31 cellular contexts compared by ENCODE assay signal in genomic region chr14:21248739-21249411, GRCh38. TPM values are rescaled to one million over a fixed set of nuclear protein-coding genes. Genes with fewer than 3 reads are reported as not detected.
DNase-seq lines count a peak whose midpoint lies in the region; FAIRE-seq and TF ChIP-seq lines count a peak whose summit lies in the region.
"Had no signal": no experiment of that assay in that cellular context is flagged by ENCODE, and none has a peak within 500 bp of the region (broad histone marks: within the 10 kb centered on the region; RNA-seq: fewer than 3 reads in every experiment).

No MANE protein-coding gene starts in this region.

- H3K9me3 Mint-ChIP-seq in astrocyte (ENCODE audit: unreplicated experiment): no peaks in the 10 kb centered on the region
- H3K9me3 Mint-ChIP-seq: IgD-negative memory B cell; T-helper 1 cell treated with Interleukin-12 subunit alpha and Interleukin-12 subunit beta and Interleukin-4 antibody, amounts not matched to agents 30 μg/mL and 1 μg/mL, for 36 hours; type B pancreatic cell had no signal

- TF ChIP-seq CTCF in cardiac muscle cell (IDR thresholded peaks at IDR 0.05; ENCODE audit: low read depth, low read length) (no peak), astrocyte (IDR thresholded peaks at IDR 0.05; ENCODE audit: insufficient read depth, low read depth, low read length) (no peak), adrenal gland (IDR thresholded peaks at IDR 0.05) (no peak), smooth muscle cell (IDR thresholded peaks at IDR 0.05; ENCODE audit: borderline replicate concordance, insufficient read depth, poor library complexity, severe bottlenecking) (no peak)

- H3K79me2 ChIP-seq in GM23248 (ENCODE audit: insufficient read depth): peaks cover 100% of the 10 kb centered on the region
- H3K79me2 ChIP-seq in astrocyte (ENCODE audit: insufficient read depth, low read length): peaks cover 100% of the 10 kb centered on the region
- H3K79me2 ChIP-seq in trophoblast cell (ENCODE audit: control insufficient read depth, insufficient read depth, low read length, poor library complexity): peaks cover 24% of the 10 kb centered on the region
- peaks cover 100% of the 10 kb centered on the region for H3K79me2 ChIP-seq in smooth muscle cell (ENCODE audit: low read depth)

- no peak overlapping the region for H4K8ac ChIP-seq in trophoblast cell (ENCODE audit: low read depth, low read length)

- in situ Hi-C loops in GM23248 (cut with MboI): no loop called here

- H3K36me3 Mint-ChIP-seq in astrocyte (ENCODE audit: low read depth, unreplicated experiment): peaks cover 23% of the 10 kb centered on the region

- H3K4me3 ChIP-seq in cardiac muscle cell (no peak overlapping the region), GM23248 (no peak overlapping the region), astrocyte (ENCODE audit: insufficient read depth, low read depth, low read length) (no peak overlapping the region), trophoblast cell (ENCODE audit: low read depth, low read length) (no peak overlapping the region), adrenal gland (no peak overlapping the region), smooth muscle cell (no peak overlapping the region)
- H3K4me3 ChIP-seq: esophagus muscularis mucosa, heart right ventricle had no signal

- H3K9me3 ChIP-seq in cardiac muscle cell (ENCODE audit: low read depth) (no peaks in the 10 kb centered on the region), GM23248 (ENCODE audit: low read depth) (no peaks in the 10 kb centered on the region), astrocyte (ENCODE audit: insufficient read depth, low read depth, low read length) (no peaks in the 10 kb centered on the region), trophoblast cell (ENCODE audit: insufficient read depth, low read depth, low read length) (no peaks in the 10 kb centered on the region), adrenal gland (replicated peaks in 1 of 3) (no peaks in the 10 kb centered on the region), smooth muscle cell (replicated peaks; ENCODE audit: low read depth) (no peaks in the 10 kb centered on the region)
- H3K9me3 ChIP-seq: esophagus muscularis mucosa, heart right ventricle, SK-N-SH had no signal

- H3K9me2 ChIP-seq in GM23248 (ENCODE audit: insufficient read depth): no peaks in the 10 kb centered on the region
- H3K9me2 ChIP-seq: SK-N-SH had no signal

- peaks cover 16% of the 10 kb centered on the region for H3K4me1 Mint-ChIP-seq in astrocyte (ENCODE audit: low read depth, unreplicated experiment)

- no peak overlapping the region for H2AK5ac ChIP-seq in trophoblast cell (ENCODE audit: low read length)

- WGBS in GM23248 (ENCODE audit: low coverage in 1 of 2, low lambda C conversion rate in 2 of 2, missing lambda C conversion rate in 2 of 2), 2 experiments: 93 to 94% methylated on average over 8 of the region's 8 CpGs
- no CpG with 5 or more reads among the region's 8 CpGs for WGBS in trophoblast cell (ENCODE audit: extremely low coverage, insufficient coverage, insufficient read length)
- WGBS in adrenal gland, 4 donors: 81 to 86% (median 84%) methylated on average over 8 of the region's 8 CpGs
- 97% methylated on average over 8 of the region's 8 CpGs for WGBS in smooth muscle cell (ENCODE audit: low lambda C conversion rate)

- H3K36me3 ChIP-seq in cardiac muscle cell (peaks cover 32% of the 10 kb centered on the region), GM23248 (ENCODE audit: low read depth) (peaks cover 71% of the 10 kb centered on the region), astrocyte (ENCODE audit: insufficient read depth, low read length) (peaks cover 55% of the 10 kb centered on the region), trophoblast cell (ENCODE audit: control insufficient read depth in 1 of 2, insufficient read depth in 2 of 2, low read length in 2 of 2) (peaks cover 41 to 44% of the 10 kb centered on the region in 2 experiments), adrenal gland (replicated peaks in 1 of 2) (peaks cover 0 to 48% of the 10 kb centered on the region in 2 donors), smooth muscle cell (ENCODE audit: low read depth) (peaks cover 9% of the 10 kb centered on the region)

- peak overlapping the region; percentile 41 for H3K27ac Mint-ChIP-seq in astrocyte (ENCODE audit: unreplicated experiment)
- H3K27ac Mint-ChIP-seq: endodermal cell; T-helper 1 cell treated with Interleukin-12 subunit alpha and Interleukin-12 subunit beta and Interleukin-4 antibody, amounts not matched to agents 30 μg/mL and 1 μg/mL, for 36 hours had no signal

- peaks cover 30% of the 10 kb centered on the region for H4K20me1 ChIP-seq in GM23248 (ENCODE audit: insufficient read depth)
- peaks cover 100% of the 10 kb centered on the region for H4K20me1 ChIP-seq in astrocyte (ENCODE audit: insufficient read depth, low read length)
- H4K20me1 ChIP-seq in smooth muscle cell (ENCODE audit: low read depth): peaks cover 100% of the 10 kb centered on the region

- H3K4me2 ChIP-seq in GM23248 (ENCODE audit: unreplicated experiment) (no peak overlapping the region), astrocyte (ENCODE audit: low read length) (no peak overlapping the region), trophoblast cell (ENCODE audit: low read length) (no peak overlapping the region), smooth muscle cell (no peak overlapping the region)
- H3K4me2 ChIP-seq: SK-N-SH had no signal

- no peak for FAIRE-seq in astrocyte (lab: Jason Lieb, UNC)
- FAIRE-seq: TTC549 had no signal

- no peak overlapping the region for H4K91ac ChIP-seq in trophoblast cell (ENCODE audit: low read depth, low read length)

- no peak overlapping the region for H3K18ac ChIP-seq in trophoblast cell (ENCODE audit: low read length)

- H3K4me1 ChIP-seq in cardiac muscle cell (ENCODE audit: low read depth) (no peaks in the 10 kb centered on the region), GM23248 (ENCODE audit: insufficient read depth) (peaks cover 4% of the 10 kb centered on the region; the same call in 1 of the 2 replicates), astrocyte (ENCODE audit: insufficient read depth, low read length) (peaks cover 7% of the 10 kb centered on the region), trophoblast cell (ENCODE audit: control insufficient read depth in 1 of 2, insufficient read depth in 2 of 2, low read length in 2 of 2) (peaks cover 0 to 2% of the 10 kb centered on the region in 2 experiments), adrenal gland (replicated peaks in 1 of 2) (peaks cover 10 to 50% of the 10 kb centered on the region in 2 donors), smooth muscle cell (ENCODE audit: low read depth) (peaks cover 3% of the 10 kb centered on the region)

- H2BK12ac ChIP-seq in trophoblast cell (ENCODE audit: low read length): no peak overlapping the region

- H3K4ac ChIP-seq in trophoblast cell (ENCODE audit: low read depth, low read length): peak overlapping the region; percentile 99

- H3K27ac ChIP-seq in cardiac muscle cell (peak overlapping the region; percentile 60), GM23248 (no peak overlapping the region), astrocyte (ENCODE audit: low read depth, low read length) (no peak overlapping the region), trophoblast cell (ENCODE audit: low read depth, low read length) (no peak overlapping the region), adrenal gland (no peak overlapping the region), smooth muscle cell (ENCODE audit: low read depth) (no peak overlapping the region)
- H3K27ac ChIP-seq: esophagus muscularis mucosa, heart right ventricle had no signal

- intact Hi-C loops in cardiac septum (cut with DNase I) (no loop called here), adrenal gland (cut with DNase I) (loop anchor here in 1 of 2 donors (10.0 kb wide), 1 partner anchor 106 kb away; no protein-coding TSS in a partner anchor)

- H3K9ac ChIP-seq in GM23248 (no peak overlapping the region), astrocyte (ENCODE audit: low read length) (no peak overlapping the region), trophoblast cell (ENCODE audit: low read length) (no peak overlapping the region), smooth muscle cell (ENCODE audit: low read depth) (no peak overlapping the region)
- H3K9ac ChIP-seq: SK-N-SH had no signal

- no peak overlapping the region for H2BK120ac ChIP-seq in trophoblast cell (ENCODE audit: insufficient read depth, low read length, poor library complexity)

- H2BK5ac ChIP-seq in trophoblast cell (ENCODE audit: low read depth, low read length, poor library complexity): no peak overlapping the region

- no peak overlapping the region for H3K14ac ChIP-seq in trophoblast cell (ENCODE audit: low read length)

- H3F3A ChIP-seq in GM23248 (ENCODE audit: insufficient read depth) (peaks cover 73% of the 10 kb centered on the region), smooth muscle cell (ENCODE audit: low read depth) (peaks cover 49% of the 10 kb centered on the region)

- H3K27me3 ChIP-seq in cardiac muscle cell: no peaks in the 10 kb centered on the region
- H3K27me3 ChIP-seq in GM23248 (replicated peaks; ENCODE audit: insufficient read depth): no peaks in the 10 kb centered on the region
- no peaks in the 10 kb centered on the region for H3K27me3 ChIP-seq in astrocyte (ENCODE audit: insufficient read depth, low read length)
- H3K27me3 ChIP-seq in trophoblast cell (ENCODE audit: insufficient read depth, low read length): no peaks in the 10 kb centered on the region
- no peaks in the 10 kb centered on the region for H3K27me3 ChIP-seq in adrenal gland
- no peaks in the 10 kb centered on the region for H3K27me3 ChIP-seq in smooth muscle cell (ENCODE audit: low read depth)
- H3K27me3 ChIP-seq: esophagus muscularis mucosa, heart right ventricle had no signal

- no peak overlapping the region for H4K12ac ChIP-seq in trophoblast cell (ENCODE audit: low read depth, low read length)

- H2AFZ ChIP-seq in GM23248 (no peak overlapping the region), astrocyte (ENCODE audit: low read depth, low read length) (no peak overlapping the region), trophoblast cell (ENCODE audit: insufficient read depth, low read length, poor library complexity) (no peak overlapping the region), smooth muscle cell (ENCODE audit: low read depth) (no peak overlapping the region)

- H3K4me3 Mint-ChIP-seq in astrocyte (ENCODE audit: unreplicated experiment): peak overlapping the region; percentile 57
- H3K4me3 Mint-ChIP-seq: endodermal cell; T-helper 1 cell treated with Interleukin-12 subunit alpha and Interleukin-12 subunit beta and Interleukin-4 antibody, amounts not matched to agents 30 μg/mL and 1 μg/mL, for 36 hours; type B pancreatic cell had no signal

- DNase-seq in cardiac muscle cell (ENCODE audit: low read depth in 1 of 2, low spot score in 1 of 2): no peak
- DNase-seq in cardiac septum (ENCODE audit: low spot score): no peak
- DNase-seq in GM23248: peak; percentile 49
- no peak for DNase-seq in astrocyte (ENCODE audit: low read depth)
- peak; percentile 47 to 89 for DNase-seq in trophoblast cell
- DNase-seq in adrenal gland: no peak
- DNase-seq in stimulated activated CD4-positive, alpha-beta T cell treated with anti-CD3 and anti-CD28 coated beads, Interleukin-4, amount 100 ng/mL, for 1 hour: no peak
- DNase-seq in smooth muscle cell (lab: John Stamatoyannopoulos, UW; ENCODE audit: unreplicated experiment): no peak
- DNase-seq: activated CD4-positive, alpha-beta T cell treated with anti-CD3 and anti-CD28 coated beads, Interleukin-2, amount 50 U/mL, for 4 hours; activated CD8-positive, alpha-beta memory T cell treated with anti-CD3 and anti-CD28 coated beads, Interleukin-2, amount 50 U/mL, for 48 hours; activated effector memory CD4-positive, alpha-beta T cell treated with anti-CD3 and anti-CD28 coated beads, Interleukin-2, amount 50 U/mL, for 16 hours; C1 segment of cervical spinal cord; cerebellar nuclear complex; dermis blood vessel endothelial cell; DMS79 treated with DMSO at 0.1 percent for 48 hours; endodermal cell; foreskin fibroblast; GF-D8; heart right ventricle; NCI-H1105; NCI-H1930; NCI-H524; NK-92 treated with Interleukin-12 subunit alpha and Interleukin-12 subunit beta, amount 100 ng/mL, for 24 hours; SK-N-SH; stimulated activated CD4-positive, alpha-beta T cell treated with anti-CD3 and anti-CD28 coated beads, Interleukin-4, amount 100 ng/mL, for 24 hours had no signal

- TF ChIP-seq POLR2A in adrenal gland (IDR thresholded peaks at IDR 0.05): no peak

- H3K79me1 ChIP-seq in trophoblast cell (ENCODE audit: low read length): no peaks in the 10 kb centered on the region

- H3K23ac ChIP-seq in trophoblast cell (ENCODE audit: low read length): no peak overlapping the region

- no peaks in the 10 kb centered on the region for H3K27me3 Mint-ChIP-seq in astrocyte (ENCODE audit: low read depth, unreplicated experiment)
- H3K27me3 Mint-ChIP-seq: IgD-negative memory B cell, type B pancreatic cell had no signal

RNA-seq across cellular contexts. Expression of gene HNRNPC, which starts 20.4 kb away (rescaled TPM):
- 564 and 928 TPM in 2 replicates for total RNA-seq in cardiac muscle cell
- 650 and 986 TPM in 2 replicates for polyA plus RNA-seq in cardiac muscle cell
- total RNA-seq in cardiac septum: 260 TPM
- 674 and 705 TPM in 2 replicates for total RNA-seq in GM23248 (2014; rRNA removed; shearing (Covaris generic))
- 584 and 592 TPM in 2 replicates for polyA plus RNA-seq in GM23248 (2016; fragmentation: Nextera tagmentation; extraction: Ambion mirVana)
- total RNA-seq in astrocyte: 525 and 536 TPM in 2 replicates
- polyA plus RNA-seq in trophoblast cell (2013): 959 and 960 TPM in 2 replicates
- 100 to 1,000 TPM; 399 to 615 (median 503) TPM for total RNA-seq in adrenal gland
- polyA plus RNA-seq in adrenal gland: 100 to 1,000 TPM; 832 to 905 (median 866) TPM
- total RNA-seq in smooth muscle cell: 514 and 606 TPM in 2 replicates
- 408 TPM in 2 replicates for polyA plus RNA-seq in smooth muscle cell

RNA-seq across cellular contexts. Expression of gene RPGRIP1, which starts 31.0 kb away (rescaled TPM):
- 0.14 TPM in 1 of 2 replicates, not detected in the other for total RNA-seq in cardiac muscle cell
- polyA plus RNA-seq in cardiac muscle cell: 0.31 TPM in 1 of 2 replicates, not detected in the other
- total RNA-seq in cardiac septum: not detected
- not detected in 2 replicates for total RNA-seq in GM23248 (2014; rRNA removed; shearing (Covaris generic))
- polyA plus RNA-seq in GM23248 (2016; fragmentation: Nextera tagmentation; extraction: Ambion mirVana): not detected in 2 replicates
- total RNA-seq in astrocyte: not detected in 2 replicates
- polyA plus RNA-seq in trophoblast cell (2013): 0.01 TPM in 1 of 2 replicates, not detected in the other
- 1 to 10 TPM in 4 of 8 donors, under 1 TPM in 2, not detected in 2; 0.27 to 1.6 (median 1.1) TPM for total RNA-seq in adrenal gland
- polyA plus RNA-seq in adrenal gland: under 1 TPM in 2 of 3 donors, not detected in 1; 0.10 to 0.24 TPM
- total RNA-seq in smooth muscle cell: not detected in 2 replicates
- 0.21 TPM in 1 of 2 replicates, not detected in the other for polyA plus RNA-seq in smooth muscle cell
- total RNA-seq: dermis blood vessel endothelial cell, esophagus muscularis mucosa, kidney epithelial cell had no signal
- polyA plus RNA-seq: SK-N-SH had no signal

Comparison
In these comparisons a context has a peak if more than half of its experiments do, and no peak if none do; other contexts are left out.
1. DNase-seq: peak in GM23248 (single experiment) and trophoblast cell (2 of 2); none in cardiac muscle cell (0 of 2), cardiac septum (single experiment), astrocyte (single experiment), adrenal gland (0 of 7), stimulated activated CD4-positive, alpha-beta T cell treated with anti-CD3 and anti-CD28 coated beads, Interleukin-4, amount 100 ng/mL, for 1 hour (single experiment) and smooth muscle cell (single experiment).